In genomic region chr1:212597495-212597894, GRCh38 we compare ENCODE assay signal across 1 cellular context.
TF ChIP-seq lines count a peak whose summit lies in the region.

No MANE protein-coding gene starts in this region.

TF ChIP-seq in A549, 52 proteins besides CTCF, POLR2A, EP300 and RAD21 (continued from another document):
- TF ChIP-seq, protein P1, sequence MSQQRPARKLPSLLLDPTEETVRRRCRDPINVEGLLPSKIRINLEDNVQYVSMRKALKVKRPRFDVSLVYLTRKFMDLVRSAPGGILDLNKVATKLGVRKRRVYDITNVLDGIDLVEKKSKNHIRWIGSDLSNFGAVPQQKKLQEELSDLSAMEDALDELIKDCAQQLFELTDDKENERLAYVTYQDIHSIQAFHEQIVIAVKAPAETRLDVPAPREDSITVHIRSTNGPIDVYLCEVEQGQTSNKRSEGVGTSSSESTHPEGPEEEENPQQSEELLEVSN (IDR thresholded peaks at IDR 0.05; ENCODE audit: borderline replicate concordance, low read depth) = no peak
- no peak for TF ChIP-seq REST (IDR thresholded peaks at IDR 0.05)
